ENCODE assay signal across 7 cellular contexts in the genomic region with DNA sequence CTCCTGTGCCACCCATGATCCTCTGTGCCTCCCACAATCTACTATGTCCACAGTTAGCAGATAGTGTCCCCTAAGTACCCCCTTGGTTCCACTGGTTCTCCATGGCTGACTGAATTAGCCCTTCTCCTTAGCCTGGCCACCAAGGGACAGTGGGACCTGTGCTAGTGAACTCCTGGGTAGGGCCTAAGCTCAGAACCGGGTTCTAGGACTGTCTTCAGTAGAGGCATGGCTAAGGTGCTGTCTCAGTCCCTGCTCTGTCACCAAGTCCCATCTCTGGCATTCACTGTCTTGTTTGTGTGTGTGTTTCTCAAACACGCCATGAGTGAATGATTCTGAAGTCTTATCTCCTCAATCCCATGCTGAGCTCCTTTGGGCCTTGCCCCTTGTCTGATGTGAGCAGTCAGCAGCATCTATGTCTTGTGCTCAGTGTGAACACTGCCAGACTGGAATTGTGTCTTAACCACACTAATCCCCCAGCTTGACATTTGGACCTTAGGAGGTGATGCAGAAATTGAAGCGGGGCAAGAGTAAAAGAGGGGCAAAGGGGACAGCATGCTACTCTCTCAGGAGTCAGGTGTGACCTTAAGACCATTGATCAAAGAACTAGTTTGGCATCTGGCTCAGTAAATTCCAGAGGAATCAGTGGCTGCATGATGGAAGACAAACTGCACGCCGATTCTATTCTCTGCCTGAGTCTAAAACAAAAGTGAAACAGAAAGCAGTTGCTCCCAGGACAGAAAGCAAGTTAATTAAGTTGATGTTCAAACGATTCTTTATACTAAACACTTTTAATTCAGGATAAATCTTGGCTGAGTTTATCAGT.
DNase-seq lines count a peak whose midpoint lies in the region; ATAC-seq and TF ChIP-seq lines count a peak whose summit lies in the region.

No MANE protein-coding gene starts in this region.

- H3K4me3 ChIP-seq in foreskin fibroblast (ENCODE audit: low read depth in 1 of 2, low read length in 2 of 2) = peak overlapping the region; percentile 16 to 43

- peaks cover 3% of the 10 kb centered on the region for H3K36me3 Mint-ChIP-seq in T-helper 1 cell treated with Interleukin-12 subunit alpha and Interleukin-12 subunit beta and Interleukin-4 antibody, amounts not matched to agents 30 μg/mL and 1 μg/mL, for 36 hours (ENCODE audit: low read depth)
- H3K36me3 Mint-ChIP-seq in stimulated activated memory B cell treated with anti-CD40 and anti-IgM and Interleukin-4, amounts not matched to agents 10 μg/mL and 1 μg/mL and 100 μg/mL, for 72 hours = no peaks in the 10 kb centered on the region

- H3K4me1 Mint-ChIP-seq in T-helper 1 cell treated with Interleukin-12 subunit alpha and Interleukin-12 subunit beta and Interleukin-4 antibody, amounts not matched to agents 30 μg/mL and 1 μg/mL, for 36 hours (ENCODE audit: low read depth) = peaks cover 17% of the 10 kb centered on the region
- peaks cover 13% of the 10 kb centered on the region for H3K4me1 Mint-ChIP-seq in stimulated activated memory B cell treated with anti-CD40 and anti-IgM and Interleukin-4, amounts not matched to agents 10 μg/mL and 1 μg/mL and 100 μg/mL, for 72 hours

- H3K9me3 Mint-ChIP-seq in T-helper 1 cell treated with Interleukin-12 subunit alpha and Interleukin-12 subunit beta and Interleukin-4 antibody, amounts not matched to agents 30 μg/mL and 1 μg/mL, for 36 hours = no peaks in the 10 kb centered on the region
- peaks cover 2% of the 10 kb centered on the region for H3K9me3 Mint-ChIP-seq in stimulated activated memory B cell treated with anti-CD40 and anti-IgM and Interleukin-4, amounts not matched to agents 10 μg/mL and 1 μg/mL and 100 μg/mL, for 72 hours

- peak overlapping the region; percentile 93 for H3K27ac Mint-ChIP-seq in T-helper 1 cell treated with Interleukin-12 subunit alpha and Interleukin-12 subunit beta and Interleukin-4 antibody, amounts not matched to agents 30 μg/mL and 1 μg/mL, for 36 hours
- H3K27ac Mint-ChIP-seq in stimulated activated memory B cell treated with anti-CD40 and anti-IgM and Interleukin-4, amounts not matched to agents 10 μg/mL and 1 μg/mL and 100 μg/mL, for 72 hours = peak overlapping the region; percentile 71

- peaks cover 11% of the 10 kb centered on the region for H3K27me3 Mint-ChIP-seq in T-helper 1 cell treated with Interleukin-12 subunit alpha and Interleukin-12 subunit beta and Interleukin-4 antibody, amounts not matched to agents 30 μg/mL and 1 μg/mL, for 36 hours (ENCODE audit: low read depth)
- H3K27me3 Mint-ChIP-seq in stimulated activated memory B cell treated with anti-CD40 and anti-IgM and Interleukin-4, amounts not matched to agents 10 μg/mL and 1 μg/mL and 100 μg/mL, for 72 hours = no peaks in the 10 kb centered on the region

- peak overlapping the region; percentile 80 for H3K4me3 Mint-ChIP-seq in T-helper 1 cell treated with Interleukin-12 subunit alpha and Interleukin-12 subunit beta and Interleukin-4 antibody, amounts not matched to agents 30 μg/mL and 1 μg/mL, for 36 hours
- H3K4me3 Mint-ChIP-seq in stimulated activated memory B cell treated with anti-CD40 and anti-IgM and Interleukin-4, amounts not matched to agents 10 μg/mL and 1 μg/mL and 100 μg/mL, for 72 hours = peak overlapping the region; percentile 47

- peak; percentile 46 for ATAC-seq in GM18498 (IDR thresholded peaks at IDR 0.05; ENCODE audit: unreplicated experiment)
- ATAC-seq in stimulated activated memory B cell treated with anti-CD40 and anti-IgM and Interleukin-4, amounts not matched to agents 10 μg/mL and 1 μg/mL and 100 μg/mL, for 72 hours = no peak

- TF ChIP-seq CTCF in foreskin fibroblast (IDR thresholded peaks at IDR 0.05; ENCODE audit: low read depth, low read length) = no peak

- peak in 1 of 2 donors; percentile 47 for DNase-seq in foreskin fibroblast
- DNase-seq in NCI-H1105 treated with DMSO at 0.1 percent for 48 hours (lab: John Stamatoyannopoulos, UW) = no peak
- DNase-seq in activated gamma-delta T cell treated with Interleukin-2 at 50 U/mL for 16 hours = no peak
- no peak for DNase-seq in iPS-NIHi11 (ENCODE audit: low spot score)
